Comparison of ENCODE assay signal across 15 cellular contexts in genomic region chr12:5808956-5809355, GRCh38.
DNase-seq lines count a peak whose midpoint lies in the region; ATAC-seq, FAIRE-seq and TF ChIP-seq lines count a peak whose summit lies in the region.
"Had no signal": no experiment of that assay in that cellular context is flagged by ENCODE, and none has a peak within 500 bp of the region (broad histone marks: within the 10 kb centered on the region; RNA-seq: fewer than 3 reads in every experiment).

No MANE protein-coding gene starts in this region.

- H3K4me3 ChIP-seq in AG10803 (ENCODE audit: low read length) (no peak overlapping the region), astrocyte (ENCODE audit: insufficient read depth, low read depth, low read length) (peak overlapping the region; percentile 35), heart right ventricle (no peak overlapping the region), Karpas-422 (ENCODE audit: low read length) (no peak overlapping the region)
- H3K4me3 ChIP-seq: prostate gland had no signal

- intact Hi-C loops in heart right ventricle (cut with DNase I): no loop called here

- H3K9me3 Mint-ChIP-seq in HFFc6 (no peaks in the 10 kb centered on the region), astrocyte (ENCODE audit: unreplicated experiment) (no peaks in the 10 kb centered on the region)

- TF ChIP-seq CTCF in AG10803 (conservative IDR thresholded peaks at IDR 0.05; ENCODE audit: low read length) (no peak), HFFc6 (IDR thresholded peaks at IDR 0.05) (no peak), astrocyte (IDR thresholded peaks at IDR 0.05; ENCODE audit: insufficient read depth, low read depth, low read length) (no peak), heart right ventricle (IDR thresholded peaks at IDR 0.05) (no peak)

- H3K36me3 ChIP-seq in astrocyte (ENCODE audit: insufficient read depth, low read length) (no peaks in the 10 kb centered on the region), heart right ventricle (peaks cover 0 to 41% (median 0%) of the 10 kb centered on the region in 9 donors), Karpas-422 (ENCODE audit: insufficient read depth, low read length) (no peaks in the 10 kb centered on the region)
- H3K36me3 ChIP-seq: prostate gland had no signal

- H3K4me1 Mint-ChIP-seq in HFFc6 (ENCODE audit: low read depth) (peaks cover 41% of the 10 kb centered on the region), astrocyte (ENCODE audit: low read depth, unreplicated experiment) (peaks cover 34% of the 10 kb centered on the region)

- H2AFZ ChIP-seq in astrocyte (ENCODE audit: low read depth, low read length): no peak overlapping the region
- H2AFZ ChIP-seq in Karpas-422 (ENCODE audit: low read length): no peak overlapping the region

- H3K27ac ChIP-seq in astrocyte (ENCODE audit: low read depth, low read length): peak overlapping the region; percentile 75
- no peak overlapping the region for H3K27ac ChIP-seq in heart right ventricle
- no peak overlapping the region for H3K27ac ChIP-seq in Karpas-422 (ENCODE audit: low read length)
- H3K27ac ChIP-seq: epithelial cell of prostate, prostate gland had no signal

- H3K36me3 Mint-ChIP-seq in HFFc6 (ENCODE audit: low read depth) (no peaks in the 10 kb centered on the region), astrocyte (ENCODE audit: low read depth, unreplicated experiment) (no peaks in the 10 kb centered on the region)

- peak overlapping the region; percentile 55 for H3K4me2 ChIP-seq in astrocyte (ENCODE audit: low read length)
- no peak overlapping the region for H3K4me2 ChIP-seq in Karpas-422 (ENCODE audit: low read depth, low read length, poor library complexity, severe bottlenecking)

- H3K9me3 ChIP-seq in astrocyte (ENCODE audit: insufficient read depth, low read depth, low read length): no peaks in the 10 kb centered on the region
- no peaks in the 10 kb centered on the region for H3K9me3 ChIP-seq in heart right ventricle
- H3K9me3 ChIP-seq in Karpas-422 (ENCODE audit: low read length): no peaks in the 10 kb centered on the region
- H3K9me3 ChIP-seq: prostate gland had no signal

- in situ Hi-C loops in G401 (cut with HindIII; ENCODE audit: low sequenced_read_pairs): no loop called here

- H3K4me1 ChIP-seq in astrocyte (ENCODE audit: insufficient read depth, low read length): peaks cover 20% of the 10 kb centered on the region
- no peaks in the 10 kb centered on the region for H3K4me1 ChIP-seq in heart right ventricle
- no peaks in the 10 kb centered on the region for H3K4me1 ChIP-seq in Karpas-422 (ENCODE audit: low read length)
- H3K4me1 ChIP-seq: prostate gland had no signal

- no peak for ATAC-seq in heart right ventricle

- H3K4me3 Mint-ChIP-seq in HFFc6 (peak overlapping the region; percentile 53), astrocyte (ENCODE audit: unreplicated experiment) (peak overlapping the region; percentile 65)

- H3K9ac ChIP-seq in astrocyte (ENCODE audit: low read length): peak overlapping the region; percentile 16
- no peak overlapping the region for H3K9ac ChIP-seq in Karpas-422 (ENCODE audit: low read length)

- WGBS in heart right ventricle, 2 donors: 84 to 90% methylated on average over 3 of the region's 3 CpGs

- H3K27me3 Mint-ChIP-seq in HFFc6 (ENCODE audit: insufficient read depth) (peaks cover 16% of the 10 kb centered on the region), astrocyte (ENCODE audit: low read depth, unreplicated experiment) (peaks cover 1% of the 10 kb centered on the region)

- no peaks in the 10 kb centered on the region for H3K9me2 ChIP-seq in Karpas-422 (replicated peaks; ENCODE audit: insufficient read depth, low read length)

- peak; percentile 99 for FAIRE-seq in astrocyte (lab: Jason Lieb, UNC)

- H3K27ac Mint-ChIP-seq in HFFc6 (peak overlapping the region; percentile 20), astrocyte (ENCODE audit: unreplicated experiment) (peak overlapping the region; percentile 92)

- H3K27me3 ChIP-seq in astrocyte (ENCODE audit: insufficient read depth, low read length) (no peaks in the 10 kb centered on the region), heart right ventricle (peaks cover 0 to 11% (median 0%) of the 10 kb centered on the region in 7 donors), Karpas-422 (ENCODE audit: low read length) (no peaks in the 10 kb centered on the region)

- H4K20me1 ChIP-seq in astrocyte (ENCODE audit: insufficient read depth, low read length): no peaks in the 10 kb centered on the region
- H4K20me1 ChIP-seq in Karpas-422 (ENCODE audit: insufficient read depth, low read depth, low read length): no peaks in the 10 kb centered on the region

- H3K79me2 ChIP-seq in astrocyte (ENCODE audit: insufficient read depth, low read length) (no peaks in the 10 kb centered on the region), Karpas-422 (ENCODE audit: low read length) (no peaks in the 10 kb centered on the region)

- DNase-seq in AG10803 (ENCODE audit: low read depth) (peak; percentile 94), HFFc6 (peak; percentile 90), astrocyte (ENCODE audit: low read depth) (peak; percentile 95), left kidney (ENCODE audit: low read depth, low spot score) (peak; percentile 78), heart right ventricle (no peak), cortex of kidney (lab: John Stamatoyannopoulos, UW) (no peak), G401 (ENCODE audit: low spot score) (no peak), Karpas-422 (no peak)
- DNase-seq: C1 segment of cervical spinal cord; cerebellar nuclear complex; KBM-7; NCI-H1694; stimulated activated CD4-positive, alpha-beta T cell treated with anti-CD3 and anti-CD28 coated beads, Interleukin-2, amount 100 ng/mL, for 24 hours had no signal

Comparison
In these comparisons a context has a peak if more than half of its experiments do, and no peak if none do; other contexts are left out.
1. DNase-seq: peak in AG10803 (single experiment), HFFc6 (single experiment), astrocyte (single experiment) and left kidney (single experiment); none in heart right ventricle (0 of 2), cortex of kidney (single experiment), G401 (single experiment) and Karpas-422 (single experiment).